1 cellular context compared by ENCODE assay signal in the genomic region with DNA sequence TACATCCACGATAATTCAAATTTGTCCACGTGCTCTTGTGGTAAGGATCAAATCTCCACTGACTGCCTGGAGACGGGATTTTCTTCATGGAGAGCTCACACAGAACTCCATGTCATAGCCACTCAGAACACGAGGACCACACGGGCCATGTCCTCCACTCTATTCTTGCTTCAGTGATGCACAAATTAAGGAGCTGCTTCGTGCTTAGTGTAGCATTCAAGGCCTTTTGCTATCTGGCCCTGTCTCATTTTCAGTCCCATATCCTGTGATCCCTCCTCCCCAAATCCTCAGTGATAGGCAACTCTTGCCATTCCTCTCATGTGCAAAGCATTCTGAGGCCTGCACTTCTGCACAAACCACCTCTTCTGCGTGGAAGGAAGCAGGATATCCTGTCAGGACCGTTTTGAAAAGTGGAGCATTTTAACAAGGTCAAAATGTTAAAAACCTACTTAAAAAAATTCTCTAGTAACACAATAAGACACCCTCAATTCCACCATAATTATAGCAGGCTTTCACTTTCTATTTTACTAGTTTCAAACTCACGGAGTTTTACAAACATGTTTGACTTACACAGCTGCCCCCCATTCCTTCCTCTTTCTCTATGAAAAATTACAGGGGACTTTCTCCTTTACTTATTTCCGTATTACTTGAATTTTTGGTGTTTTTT.
TF ChIP-seq lines count a peak whose summit lies in the region.

No MANE protein-coding gene starts in this region.

TF ChIP-seq in GM12878, 131 proteins besides CTCF, POLR2A, EP300 and RAD21 (continued from another document and continues in another):
- no peak for TF ChIP-seq MYB (IDR thresholded peaks at IDR 0.05; ENCODE audit: borderline replicate concordance, low read depth, low read length)
- peak; percentile 49 to 59; a peak in 1 of 4 replicates for TF ChIP-seq IKZF2 (IDR thresholded peaks at IDR 0.05)
- no peak for TF ChIP-seq SUZ12 (IDR thresholded peaks at IDR 0.05; ENCODE audit: unreplicated experiment)
- TF ChIP-seq MTA3 (IDR thresholded peaks at IDR 0.05; ENCODE audit: borderline replicate concordance, low read length): 0 out of 2 replicates have a peak, but pooled peaks have one; percentile 41
- TF ChIP-seq, protein P1, sequence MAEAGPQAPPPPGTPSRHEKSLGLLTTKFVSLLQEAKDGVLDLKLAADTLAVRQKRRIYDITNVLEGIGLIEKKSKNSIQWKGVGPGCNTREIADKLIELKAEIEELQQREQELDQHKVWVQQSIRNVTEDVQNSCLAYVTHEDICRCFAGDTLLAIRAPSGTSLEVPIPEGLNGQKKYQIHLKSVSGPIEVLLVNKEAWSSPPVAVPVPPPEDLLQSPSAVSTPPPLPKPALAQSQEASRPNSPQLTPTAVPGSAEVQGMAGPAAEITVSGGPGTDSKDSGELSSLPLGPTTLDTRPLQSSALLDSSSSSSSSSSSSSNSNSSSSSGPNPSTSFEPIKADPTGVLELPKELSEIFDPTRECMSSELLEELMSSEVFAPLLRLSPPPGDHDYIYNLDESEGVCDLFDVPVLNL (IDR thresholded peaks at IDR 0.05; ENCODE audit: low read depth, low read length): no peak
- no peak for TF ChIP-seq ZNF622 (IDR thresholded peaks at IDR 0.05)
- no peak; the same call in 1 of the 2 replicates for TF ChIP-seq IRF4 (IDR thresholded peaks at IDR 0.05; ENCODE audit: low read depth, low read length)
- TF ChIP-seq RUNX3 (IDR thresholded peaks at IDR 0.05; ENCODE audit: low read length): no peak
- TF ChIP-seq PBX3 (IDR thresholded peaks at IDR 0.05; ENCODE audit: insufficient replicate concordance, low read depth, low read length): no peak
- no peak for TF ChIP-seq CHD4 (IDR thresholded peaks at IDR 0.05)
- TF ChIP-seq ZNF687 (IDR thresholded peaks at IDR 0.05): 0 out of 2 replicates have a peak, but pooled peaks have one; percentile 48
- no peak for TF ChIP-seq NFXL1 (IDR thresholded peaks at IDR 0.05; ENCODE audit: borderline replicate concordance)
- no peak for TF ChIP-seq CBX3 (IDR thresholded peaks at IDR 0.05; ENCODE audit: borderline replicate concordance, low read depth)
- TF ChIP-seq CHD1 (IDR thresholded peaks at IDR 0.05; ENCODE audit: low read depth, low read length): no peak
- TF ChIP-seq PKNOX1 (IDR thresholded peaks at IDR 0.05): no peak
- TF ChIP-seq CEBPB (IDR thresholded peaks at IDR 0.05; ENCODE audit: borderline replicate concordance in 1 of 2, low read depth in 2 of 2, low read length in 2 of 2): no peak
- TF ChIP-seq, protein P2, sequence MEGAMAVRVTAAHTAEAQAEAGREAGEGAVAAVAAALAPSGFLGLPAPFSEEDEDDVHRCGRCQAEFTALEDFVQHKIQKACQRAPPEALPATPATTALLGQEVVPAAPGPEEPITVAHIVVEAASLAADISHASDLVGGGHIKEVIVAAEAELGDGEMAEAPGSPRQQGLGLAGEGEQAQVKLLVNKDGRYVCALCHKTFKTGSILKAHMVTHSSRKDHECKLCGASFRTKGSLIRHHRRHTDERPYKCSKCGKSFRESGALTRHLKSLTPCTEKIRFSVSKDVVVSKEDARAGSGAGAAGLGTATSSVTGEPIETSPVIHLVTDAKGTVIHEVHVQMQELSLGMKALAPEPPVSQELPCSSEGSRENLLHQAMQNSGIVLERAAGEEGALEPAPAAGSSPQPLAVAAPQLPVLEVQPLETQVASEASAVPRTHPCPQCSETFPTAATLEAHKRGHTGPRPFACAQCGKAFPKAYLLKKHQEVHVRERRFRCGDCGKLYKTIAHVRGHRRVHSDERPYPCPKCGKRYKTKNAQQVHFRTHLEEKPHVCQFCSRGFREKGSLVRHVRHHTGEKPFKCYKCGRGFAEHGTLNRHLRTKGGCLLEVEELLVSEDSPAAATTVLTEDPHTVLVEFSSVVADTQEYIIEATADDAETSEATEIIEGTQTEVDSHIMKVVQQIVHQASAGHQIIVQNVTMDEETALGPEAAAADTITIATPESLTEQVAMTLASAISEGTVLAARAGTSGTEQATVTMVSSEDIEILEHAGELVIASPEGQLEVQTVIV (IDR thresholded peaks at IDR 0.05; ENCODE audit: borderline replicate concordance, partially characterized antibody): no peak
- TF ChIP-seq FOXK2 (IDR thresholded peaks at IDR 0.05): no peak
- TF ChIP-seq CREM (IDR thresholded peaks at IDR 0.05; ENCODE audit: low read depth): peak; percentile 6; the same call in 1 of the 2 replicates
- TF ChIP-seq HDAC2 (IDR thresholded peaks at IDR 0.05): no peak
- no peak for TF ChIP-seq RFX5 (IDR thresholded peaks at IDR 0.05; ENCODE audit: low read depth, low read length)
- TF ChIP-seq ESRRA (IDR thresholded peaks at IDR 0.05; ENCODE audit: low read length): peak; percentile 34; the same call in 1 of the 2 replicates
- 0 out of 2 replicates have a peak, but pooled peaks have one; percentile 7 for TF ChIP-seq CREB1 (IDR thresholded peaks at IDR 0.05; ENCODE audit: low read depth)
- no peak for TF ChIP-seq ZNF274 (IDR thresholded peaks at IDR 0.05; ENCODE audit: insufficient read depth, insufficient read length)
- no peak for TF ChIP-seq SPI1 (IDR thresholded peaks at IDR 0.05; ENCODE audit: borderline replicate concordance, insufficient read depth, low read depth, low read length)
- no peak for TF ChIP-seq SMAD5 (IDR thresholded peaks at IDR 0.05; ENCODE audit: low read depth)
- TF ChIP-seq, protein P3, sequence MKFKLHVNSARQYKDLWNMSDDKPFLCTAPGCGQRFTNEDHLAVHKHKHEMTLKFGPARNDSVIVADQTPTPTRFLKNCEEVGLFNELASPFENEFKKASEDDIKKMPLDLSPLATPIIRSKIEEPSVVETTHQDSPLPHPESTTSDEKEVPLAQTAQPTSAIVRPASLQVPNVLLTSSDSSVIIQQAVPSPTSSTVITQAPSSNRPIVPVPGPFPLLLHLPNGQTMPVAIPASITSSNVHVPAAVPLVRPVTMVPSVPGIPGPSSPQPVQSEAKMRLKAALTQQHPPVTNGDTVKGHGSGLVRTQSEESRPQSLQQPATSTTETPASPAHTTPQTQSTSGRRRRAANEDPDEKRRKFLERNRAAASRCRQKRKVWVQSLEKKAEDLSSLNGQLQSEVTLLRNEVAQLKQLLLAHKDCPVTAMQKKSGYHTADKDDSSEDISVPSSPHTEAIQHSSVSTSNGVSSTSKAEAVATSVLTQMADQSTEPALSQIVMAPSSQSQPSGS (IDR thresholded peaks at IDR 0.05; ENCODE audit: low read length): peak; percentile 80
- TF ChIP-seq GATAD2B (conservative IDR thresholded peaks at IDR 0.05; ENCODE audit: low read depth): no peak; the same call in 1 of the 2 replicates
- peak in 1 of 2 experiments; percentile 36; a peak in 2 of 4 replicates for TF ChIP-seq BHLHE40 (IDR thresholded peaks at IDR 0.05; ENCODE audit: borderline replicate concordance in 1 of 2, low read depth in 2 of 2, low read length in 1 of 2)
- no peak for TF ChIP-seq MYC (IDR thresholded peaks at IDR 0.05; ENCODE audit: insufficient read depth, insufficient read length, insufficient replicate concordance, low read length, severe bottlenecking)
- TF ChIP-seq RELB (IDR thresholded peaks at IDR 0.05; ENCODE audit: low read depth): peak; percentile 78; the same call in 1 of the 2 replicates
- TF ChIP-seq TCF12 (IDR thresholded peaks at IDR 0.05; ENCODE audit: low read depth, low read length): no peak
- no peak for TF ChIP-seq NRF1 (conservative IDR thresholded peaks at IDR 0.05; ENCODE audit: low read depth, low read length)
- no peak for TF ChIP-seq BMI1 (IDR thresholded peaks at IDR 0.05; ENCODE audit: borderline replicate concordance)
- no peak for TF ChIP-seq STAT1 (conservative IDR thresholded peaks at IDR 0.05)
- TF ChIP-seq POLR2AphosphoS5 (IDR thresholded peaks at IDR 0.05; ENCODE audit: low read length): no peak; the same call in 1 of the 2 replicates
- peak; percentile 72; the same call in 1 of the 2 replicates for TF ChIP-seq FOXM1 (IDR thresholded peaks at IDR 0.05; ENCODE audit: low read depth, low read length)
- TF ChIP-seq, protein P4, sequence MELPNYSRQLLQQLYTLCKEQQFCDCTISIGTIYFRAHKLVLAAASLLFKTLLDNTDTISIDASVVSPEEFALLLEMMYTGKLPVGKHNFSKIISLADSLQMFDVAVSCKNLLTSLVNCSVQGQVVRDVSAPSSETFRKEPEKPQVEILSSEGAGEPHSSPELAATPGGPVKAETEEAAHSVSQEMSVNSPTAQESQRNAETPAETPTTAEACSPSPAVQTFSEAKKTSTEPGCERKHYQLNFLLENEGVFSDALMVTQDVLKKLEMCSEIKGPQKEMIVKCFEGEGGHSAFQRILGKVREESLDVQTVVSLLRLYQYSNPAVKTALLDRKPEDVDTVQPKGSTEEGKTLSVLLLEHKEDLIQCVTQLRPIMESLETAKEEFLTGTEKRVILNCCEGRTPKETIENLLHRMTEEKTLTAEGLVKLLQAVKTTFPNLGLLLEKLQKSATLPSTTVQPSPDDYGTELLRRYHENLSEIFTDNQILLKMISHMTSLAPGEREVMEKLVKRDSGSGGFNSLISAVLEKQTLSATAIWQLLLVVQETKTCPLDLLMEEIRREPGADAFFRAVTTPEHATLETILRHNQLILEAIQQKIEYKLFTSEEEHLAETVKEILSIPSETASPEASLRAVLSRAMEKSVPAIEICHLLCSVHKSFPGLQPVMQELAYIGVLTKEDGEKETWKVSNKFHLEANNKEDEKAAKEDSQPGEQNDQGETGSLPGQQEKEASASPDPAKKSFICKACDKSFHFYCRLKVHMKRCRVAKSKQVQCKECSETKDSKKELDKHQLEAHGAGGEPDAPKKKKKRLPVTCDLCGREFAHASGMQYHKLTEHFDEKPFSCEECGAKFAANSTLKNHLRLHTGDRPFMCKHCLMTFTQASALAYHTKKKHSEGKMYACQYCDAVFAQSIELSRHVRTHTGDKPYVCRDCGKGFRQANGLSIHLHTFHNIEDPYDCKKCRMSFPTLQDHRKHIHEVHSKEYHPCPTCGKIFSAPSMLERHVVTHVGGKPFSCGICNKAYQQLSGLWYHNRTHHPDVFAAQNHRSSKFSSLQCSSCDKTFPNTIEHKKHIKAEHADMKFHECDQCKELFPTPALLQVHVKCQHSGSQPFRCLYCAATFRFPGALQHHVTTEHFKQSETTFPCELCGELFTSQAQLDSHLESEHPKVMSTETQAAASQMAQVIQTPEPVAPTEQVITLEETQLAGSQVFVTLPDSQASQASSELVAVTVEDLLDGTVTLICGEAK (IDR thresholded peaks at IDR 0.05; ENCODE audit: borderline replicate concordance): no peak; the same call in 1 of the 2 replicates
- no peak for TF ChIP-seq FOS (IDR thresholded peaks at IDR 0.05; ENCODE audit: borderline replicate concordance, extremely low read depth, insufficient read length)
- TF ChIP-seq HDAC6 (IDR thresholded peaks at IDR 0.05; ENCODE audit: unreplicated experiment): no peak
- TF ChIP-seq PAX8 (IDR thresholded peaks at IDR 0.05): no peak
- TF ChIP-seq TARDBP (IDR thresholded peaks at IDR 0.05; ENCODE audit: borderline replicate concordance): no peak
- TF ChIP-seq YBX1 (IDR thresholded peaks at IDR 0.05): no peak
